In genomic region chr15:78907577-78907976, GRCh38 we compare ENCODE assay signal across 11 cellular contexts. TPM values are rescaled to one million over a fixed set of nuclear protein-coding genes. Genes with fewer than 3 reads are reported as not detected.
DNase-seq lines count a peak whose midpoint lies in the region; ATAC-seq and TF ChIP-seq lines count a peak whose summit lies in the region.
"Had no signal": no experiment of that assay in that cellular context is flagged by ENCODE, and none has a peak within 500 bp of the region (broad histone marks: within the 10 kb centered on the region; RNA-seq: fewer than 3 reads in every experiment).

No MANE protein-coding gene starts in this region.

- intact Hi-C loops in activated CD4-positive, alpha-beta T cell treated with anti-CD3 and anti-CD28 coated beads, Interleukin-2, amount 10 ng/mL, durations not matched to agents 24 days and 14 days (cut with micrococcal nuclease): no loop called here

- H3K36me3 Mint-ChIP-seq in activated CD4-positive, alpha-beta T cell treated with anti-CD3 and anti-CD28 coated beads, Interleukin-2, amount 10 ng/mL, durations not matched to agents 24 days and 14 days (ENCODE audit: low read depth): peaks cover 56% of the 10 kb centered on the region

- H3K27ac ChIP-seq in ACC112 (ENCODE audit: low read depth, low read length) (peak overlapping the region; percentile 92), RWPE1 (no peak overlapping the region)
- H3K27ac ChIP-seq: left lung had no signal

- H3K9me3 Mint-ChIP-seq in activated CD4-positive, alpha-beta T cell treated with anti-CD3 and anti-CD28 coated beads, Interleukin-2, amount 10 ng/mL, durations not matched to agents 24 days and 14 days: no peaks in the 10 kb centered on the region

- H3K27me3 Mint-ChIP-seq in activated CD4-positive, alpha-beta T cell treated with anti-CD3 and anti-CD28 coated beads, Interleukin-2, amount 10 ng/mL, durations not matched to agents 24 days and 14 days: no peaks in the 10 kb centered on the region

- H3K4me3 ChIP-seq in ACC112 (ENCODE audit: low read depth, low read length) (no peak overlapping the region), foreskin fibroblast (ENCODE audit: low read depth in 1 of 2, low read length in 2 of 2) (no peak overlapping the region)
- H3K4me3 ChIP-seq: left lung had no signal

- ATAC-seq in HG03469 (IDR thresholded peaks at IDR 0.05; ENCODE audit: unreplicated experiment): no peak
- ATAC-seq: left lung had no signal

- H3K36me3 ChIP-seq in ACC112 (ENCODE audit: insufficient read depth, low read length): peaks cover 49% of the 10 kb centered on the region

- DNase-seq in RWPE1 (ENCODE audit: low spot score) (no peak), foreskin fibroblast (no peak), T1000 (lab: John Stamatoyannopoulos, UW) (no peak)
- DNase-seq in activated CD8-positive, alpha-beta memory T cell treated with anti-CD3 and anti-CD28 coated beads, Interleukin-2, amount 50 U/mL, for 48 hours: no peak
- DNase-seq in activated CD4-positive, alpha-beta T cell treated with anti-CD3 and anti-CD28 coated beads, Interleukin-2, amount 10 ng/mL, durations not matched to agents 24 days and 14 days: no peak
- DNase-seq: caudate nucleus, left lung, T-helper 9 cell had no signal

- H3K27ac Mint-ChIP-seq in activated CD4-positive, alpha-beta T cell treated with anti-CD3 and anti-CD28 coated beads, Interleukin-2, amount 10 ng/mL, durations not matched to agents 24 days and 14 days: no peak overlapping the region

- POLR2A ChIA-PET in RWPE1 (lab: Yijun Ruan, JAX; ENCODE audit: low non-redundant PET): no interaction called here

- CTCF ChIA-PET in RWPE1 (lab: Yijun Ruan, JAX): interaction anchor here (2.7 kb wide), 1 partner anchor 277 kb away, joined by 10 read pairs; no protein-coding TSS in a partner anchor

- peaks cover 48% of the 10 kb centered on the region for H3K4me1 ChIP-seq in ACC112 (ENCODE audit: control insufficient read depth, insufficient read depth, low read length, unreplicated experiment)

- peaks cover 16% of the 10 kb centered on the region for H3K4me1 Mint-ChIP-seq in activated CD4-positive, alpha-beta T cell treated with anti-CD3 and anti-CD28 coated beads, Interleukin-2, amount 10 ng/mL, durations not matched to agents 24 days and 14 days

- H3K79me2 ChIP-seq in ACC112 (ENCODE audit: control insufficient read depth, insufficient read depth, low read length, unreplicated experiment): peaks cover 15% of the 10 kb centered on the region

- H2AFZ ChIP-seq in ACC112 (ENCODE audit: low read length, unreplicated experiment): no peak overlapping the region

- peak; percentile 31; the same call in 1 of the 3 replicates for TF ChIP-seq CTCF in GM12872 (IDR thresholded peaks at IDR 0.05; ENCODE audit: insufficient read depth, low read depth, low read length)
- peak; percentile 32 for TF ChIP-seq CTCF in RWPE1 (conservative IDR thresholded peaks at IDR 0.05; ENCODE audit: low read depth)
- TF ChIP-seq CTCF in foreskin fibroblast (IDR thresholded peaks at IDR 0.05; ENCODE audit: low read depth, low read length): peak; percentile 11

- H3K27me3 ChIP-seq in ACC112 (ENCODE audit: insufficient read depth, low read length): no peaks in the 10 kb centered on the region
- H3K27me3 ChIP-seq: left lung had no signal

- H3K4me3 Mint-ChIP-seq in activated CD4-positive, alpha-beta T cell treated with anti-CD3 and anti-CD28 coated beads, Interleukin-2, amount 10 ng/mL, durations not matched to agents 24 days and 14 days: no peak overlapping the region

RNA-seq across cellular contexts. Expression of gene MORF4L1, which starts 34.9 kb away (rescaled TPM):
- total RNA-seq in activated CD4-positive, alpha-beta T cell treated with anti-CD3 and anti-CD28 coated beads, Interleukin-2, amount 10 ng/mL, durations not matched to agents 24 days and 14 days: 280 and 289 TPM in 2 replicates

RNA-seq across cellular contexts. Expression of gene CTSH, which starts 37.3 kb away (rescaled TPM):
- 40.5 and 43.9 TPM in 2 replicates for total RNA-seq in activated CD4-positive, alpha-beta T cell treated with anti-CD3 and anti-CD28 coated beads, Interleukin-2, amount 10 ng/mL, durations not matched to agents 24 days and 14 days
